In genomic region chr11:22194907-22195306, GRCh38 we compare ENCODE assay signal across 21 cellular contexts. TPM values are rescaled to one million over a fixed set of nuclear protein-coding genes. Genes with fewer than 3 reads are reported as not detected.
DNase-seq lines count a peak whose midpoint lies in the region; TF ChIP-seq lines count a peak whose summit lies in the region.
"Had no signal": no experiment of that assay in that cellular context is flagged by ENCODE, and none has a peak within 500 bp of the region (broad histone marks: within the 10 kb centered on the region; RNA-seq: fewer than 3 reads in every experiment).

No MANE protein-coding gene starts in this region.

- H3K27me3 ChIP-seq in BLaER1 (no peaks in the 10 kb centered on the region), iPS-18a (ENCODE audit: control insufficient read depth, insufficient read depth, low read length) (peaks cover 8% of the 10 kb centered on the region), Peyer's patch (no peaks in the 10 kb centered on the region)
- H3K27me3 ChIP-seq: sigmoid colon had no signal

- peak overlapping the region; percentile 93 for H3K4me2 ChIP-seq in BLaER1

- H3K9me3 ChIP-seq in BLaER1, result no peaks in the 10 kb centered on the region
- no peaks in the 10 kb centered on the region for H3K9me3 ChIP-seq in iPS-18a (ENCODE audit: control insufficient read depth, low read depth, low read length)
- no peaks in the 10 kb centered on the region for H3K9me3 ChIP-seq in Peyer's patch
- H3K9me3 ChIP-seq: sigmoid colon had no signal

- H3K4me1 ChIP-seq in BLaER1, result peaks cover 24% of the 10 kb centered on the region
- no peaks in the 10 kb centered on the region for H3K4me1 ChIP-seq in iPS-18a (ENCODE audit: control insufficient read depth, low read depth, low read length)
- no peaks in the 10 kb centered on the region for H3K4me1 ChIP-seq in Peyer's patch

- H3K9ac ChIP-seq in BLaER1 (no peak overlapping the region), iPS-18a (ENCODE audit: low read length) (no peak overlapping the region)

- H4K20me1 ChIP-seq in BLaER1, result no peaks in the 10 kb centered on the region

- H3K27ac ChIP-seq in BLaER1 (no peak overlapping the region), iPS-18a (ENCODE audit: low read length) (no peak overlapping the region), Peyer's patch (no peak overlapping the region)
- H3K27ac ChIP-seq: epithelial cell of prostate had no signal

- TF ChIP-seq POLR2A in Peyer's patch (IDR thresholded peaks at IDR 0.05), result no peak

- peak; percentile 67 for DNase-seq in NCI-H526 treated with DMSO at 0.1 percent for 48 hours (lab: John Stamatoyannopoulos, UW)
- no peak for DNase-seq in NCI-H82 treated with DMSO at 0.1 percent for 48 hours (lab: John Stamatoyannopoulos, UW; ENCODE audit: unreplicated experiment)
- no peak for DNase-seq in NCI-H2227 (lab: John Stamatoyannopoulos, UW; ENCODE audit: unreplicated experiment)
- DNase-seq in activated CD8-positive, alpha-beta memory T cell treated with anti-CD3 and anti-CD28 coated beads for 24 hours, result no peak
- DNase-seq in Peyer's patch, result no peak
- DNase-seq: activated CD8-positive, alpha-beta T cell treated with anti-CD3 and anti-CD28 coated beads, Interleukin-2, amount 10 ng/mL, durations not matched to agents 7 days and 5 days; activated naive CD4-positive, alpha-beta T cell treated with Interleukin-2 at 50 U/mL for 16 hours; activated T-cell treated with anti-CD3 and anti-CD28 coated beads, Interleukin-2, amount 50 U/mL, for 24 hours; amygdala; caudate nucleus; COR-L47; dermis blood vessel endothelial cell; hypothalamus; kidney; NCI-H2081 treated with DMSO at 0.1 percent for 48 hours; NCI-H774; sigmoid colon had no signal

- peak in 1 of 6 experiments; percentile 9 for TF ChIP-seq CTCF in Peyer's patch (IDR thresholded peaks at IDR 0.05)

- H3K4me3 ChIP-seq in BLaER1 (no peak overlapping the region; the same call in 1 of the 2 replicates), GM08714 (ENCODE audit: low read length) (peak overlapping the region; percentile 91; the same call in 1 of the 2 replicates), iPS-18a (ENCODE audit: low read length) (peak overlapping the region; percentile 89), Peyer's patch (no peak overlapping the region)

- H3K36me3 ChIP-seq in BLaER1 (no peaks in the 10 kb centered on the region), iPS-18a (ENCODE audit: control insufficient read depth, low read depth, low read length) (no peaks in the 10 kb centered on the region), Peyer's patch (no peaks in the 10 kb centered on the region)
- H3K36me3 ChIP-seq: sigmoid colon had no signal

RNA-seq across cellular contexts. Expression of gene ANO5, which starts 2.0 kb away (rescaled TPM):
- 10 to 100 TPM in 1 of 4 donors, 1 to 10 TPM in 3; 3.3 to 12.6 (median 6.5) TPM for total RNA-seq in Peyer's patch

Comparison
In these comparisons a context has a peak if more than half of its experiments do, and no peak if none do; other contexts are left out.
1. H3K4me3 ChIP-seq: peak in GM08714 (single experiment) and iPS-18a (single experiment); none in BLaER1 (single experiment) and Peyer's patch (0 of 4).